ENCODE assay signal across 1 cellular context in the genomic region with DNA sequence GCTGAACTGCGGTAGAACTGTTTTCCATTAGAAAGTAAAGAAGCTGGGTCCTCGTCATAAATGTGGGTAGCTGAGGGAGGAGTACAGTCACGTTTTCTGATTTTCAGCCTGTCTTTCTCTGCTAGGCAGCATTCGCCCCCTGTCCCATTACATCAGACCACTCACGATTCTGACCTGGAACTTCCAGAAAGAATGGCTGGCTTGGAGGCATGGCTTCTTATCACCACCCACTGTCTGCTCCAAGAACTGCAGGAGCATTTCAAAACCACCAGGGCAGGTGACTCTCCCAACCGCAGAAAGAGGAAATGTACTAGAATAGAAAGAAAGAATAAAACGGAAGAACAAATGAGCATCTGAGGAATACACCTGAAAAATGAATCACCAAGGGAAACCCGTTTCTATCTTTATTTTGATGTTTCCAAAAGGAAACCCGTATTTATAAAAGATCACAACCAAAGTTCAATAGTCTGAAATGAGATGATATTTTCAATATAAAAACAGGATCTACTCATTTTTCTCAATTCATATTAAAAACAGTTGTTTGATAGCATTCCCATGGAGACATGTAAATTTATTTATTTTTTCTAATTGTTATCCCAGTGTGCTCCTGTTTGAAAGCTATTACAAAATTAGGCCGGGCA.
A peak's percentile ranks its signal among the peaks of the same experiment; 100 is the strongest.
TF ChIP-seq lines count a peak whose summit lies in the region.

No MANE protein-coding gene starts in this region.

TF ChIP-seq in H1, 55 proteins besides CTCF, POLR2A, EP300 and RAD21 (continued from another document):
- 0 out of 4 replicates have a peak, but pooled peaks of 1 of the 2 experiments have one; percentile 16 for TF ChIP-seq HDAC2 (IDR thresholded peaks at IDR 0.05; ENCODE audit: borderline replicate concordance in 1 of 2, low read depth in 2 of 2, low read length in 2 of 2)
- peak; percentile 45; the same call in 1 of the 2 replicates for TF ChIP-seq CEBPB (IDR thresholded peaks at IDR 0.05; ENCODE audit: low read depth, low read length)
- TF ChIP-seq TBP (IDR thresholded peaks at IDR 0.05; ENCODE audit: low read depth, low read length), result 0 out of 2 replicates have a peak, but pooled peaks have one; percentile 15
- TF ChIP-seq FOSL1 (IDR thresholded peaks at IDR 0.05; ENCODE audit: insufficient read depth, low read depth, low read length), result no peak
- TF ChIP-seq NRF1 (IDR thresholded peaks at IDR 0.05; ENCODE audit: low read depth, low read length), result no peak
- no peak for TF ChIP-seq SAP30 (IDR thresholded peaks at IDR 0.05; ENCODE audit: insufficient read depth, insufficient replicate concordance, low read length)
- no peak for TF ChIP-seq HDAC6 (IDR thresholded peaks at IDR 0.05; ENCODE audit: low read depth, low read length)
- TF ChIP-seq RBBP5 (IDR thresholded peaks at IDR 0.05; ENCODE audit: borderline replicate concordance, low read depth, low read length), result no peak
- TF ChIP-seq CREB1 (IDR thresholded peaks at IDR 0.05), result peak; percentile 35; the same call in 1 of the 2 replicates
